Comparison of ENCODE assay signal across 12 cellular contexts in genomic region chr13:62643007-62643483, GRCh38.
DNase-seq lines count a peak whose midpoint lies in the region; ATAC-seq, FAIRE-seq and TF ChIP-seq lines count a peak whose summit lies in the region.
"Had no signal": no experiment of that assay in that cellular context is flagged by ENCODE, and none has a peak within 500 bp of the region (broad histone marks: within the 10 kb centered on the region; RNA-seq: fewer than 3 reads in every experiment).

No MANE protein-coding gene starts in this region.

- no peak overlapping the region for H3K9ac ChIP-seq in H9 (ENCODE audit: extremely low read depth, insufficient read length, low read length)
- H3K9ac ChIP-seq: KMS-11 had no signal

- no peak overlapping the region for H2BK15ac ChIP-seq in H9 (ENCODE audit: low read depth, low read length)

- no peaks in the 10 kb centered on the region for H3K27me3 Mint-ChIP-seq in H9 (ENCODE audit: low read depth)
- H3K27me3 Mint-ChIP-seq: T-helper 17 cell had no signal

- H2AK5ac ChIP-seq in H9 (ENCODE audit: insufficient read length, low read length), result no peak overlapping the region

- H3K23me2 ChIP-seq in H9 (ENCODE audit: insufficient read length, low read depth, low read length, poor library complexity, severe bottlenecking), result no peaks in the 10 kb centered on the region

- no peak for TF ChIP-seq CTCF in H9 (conservative IDR thresholded peaks at IDR 0.05)

- H3K23ac ChIP-seq in H9 (ENCODE audit: insufficient read length, low read depth, low read length), result no peak overlapping the region

- TF ChIP-seq POLR2A in GM12892 (IDR thresholded peaks at IDR 0.05; ENCODE audit: low read depth, low read length), result no peak

- no peak overlapping the region for H3K4ac ChIP-seq in H9 (ENCODE audit: low read depth, low read length)

- H3K18ac ChIP-seq in H9 (ENCODE audit: insufficient read length, low read depth, low read length), result no peak overlapping the region

- peaks cover 4 to 5% of the 10 kb centered on the region in 2 experiments for H3K9me3 Mint-ChIP-seq in H9

- no peaks in the 10 kb centered on the region for H3K4me1 ChIP-seq in H9 (ENCODE audit: insufficient read depth, low read length)

- no peak overlapping the region for H3T11ph ChIP-seq in H9 (ENCODE audit: low read length)

- H3K9me3 ChIP-seq in H9 (ENCODE audit: control insufficient read depth, low read depth, low read length), result no peaks in the 10 kb centered on the region

- no peak for DNase-seq in GM12892 (ENCODE audit: insufficient read length)
- DNase-seq in SW480 (ENCODE audit: low spot score), result peak; percentile 71
- DNase-seq in kidney tubule cell (ENCODE audit: low spot score), result peak; percentile 71
- DNase-seq in H9, result no peak
- no peak for DNase-seq in NCI-H82 treated with DMSO at 0.1 percent for 48 hours (lab: John Stamatoyannopoulos, UW; ENCODE audit: unreplicated experiment)
- no peak for DNase-seq in CD1c-positive myeloid dendritic cell (ENCODE audit: extremely low spot score)
- DNase-seq in superior temporal gyrus (ENCODE audit: extremely low spot score), result no peak
- DNase-seq: activated gamma-delta T cell treated with Interleukin-2 at 50 U/mL for 16 hours, NCI-H526, T-helper 17 cell had no signal

- FAIRE-seq in GM12892 (lab: Jason Lieb, UNC), result peak; percentile 9

- no peak overlapping the region for H4K8ac ChIP-seq in H9 (replicated peaks; ENCODE audit: insufficient read length, low read depth, low read length)

- H2BK5ac ChIP-seq in H9 (ENCODE audit: insufficient read length, low read length), result no peak overlapping the region

- 0 out of 7 replicates have a peak overlapping the region, but pooled peaks of 1 of the 3 experiments have one; percentile 1 for H3K27ac Mint-ChIP-seq in H9
- H3K27ac Mint-ChIP-seq: T-helper 17 cell had no signal

- no peak overlapping the region for H2BK120ac ChIP-seq in H9 (ENCODE audit: low read depth, low read length, poor library complexity, severe bottlenecking)

- no peaks in the 10 kb centered on the region for H3K27me3 ChIP-seq in H9 (ENCODE audit: insufficient read depth, low read length)

- H3K4me3 Mint-ChIP-seq in H9, result no peak overlapping the region
- H3K4me3 Mint-ChIP-seq: T-helper 17 cell had no signal

- no peak overlapping the region for H4K91ac ChIP-seq in H9 (ENCODE audit: insufficient read length, low read depth, low read length)

- H2AFZ ChIP-seq in H9 (ENCODE audit: low read length), result no peak overlapping the region

- no peak overlapping the region for H2BK20ac ChIP-seq in H9 (ENCODE audit: low read depth, low read length, poor library complexity, severe bottlenecking)

- H3K56ac ChIP-seq in H9 (ENCODE audit: insufficient read length, low read depth, low read length), result no peak overlapping the region

- H4K20me1 ChIP-seq in H9 (ENCODE audit: control insufficient read depth, insufficient read depth, insufficient read length), result no peaks in the 10 kb centered on the region

- peak; percentile 33 for ATAC-seq in HG02623 (IDR thresholded peaks at IDR 0.05; ENCODE audit: unreplicated experiment)
- ATAC-seq: T-helper 17 cell had no signal

- no peak overlapping the region for H2BK12ac ChIP-seq in H9 (ENCODE audit: insufficient read length, low read depth, low read length)

- H3K36me3 Mint-ChIP-seq in H9 (ENCODE audit: insufficient read depth in 1 of 3, low read depth in 3 of 3), result peaks cover 0 to 5% (median 5%) of the 10 kb centered on the region in 3 experiments; a peak in 3 of 7 replicates

- WGBS in H9 (ENCODE audit: extremely low coverage, insufficient read length, low lambda C conversion rate), result no CpG with 5 or more reads among the region's 4 CpGs

- H4K5ac ChIP-seq in H9 (ENCODE audit: insufficient read length, low read depth, low read length), result no peak overlapping the region

- no peaks in the 10 kb centered on the region for H3K79me1 ChIP-seq in H9 (ENCODE audit: insufficient read depth, low read depth, low read length, poor library complexity, severe bottlenecking)

- H3K79me2 ChIP-seq in H9 (ENCODE audit: insufficient read depth, low read length), result no peaks in the 10 kb centered on the region

- peaks cover 7 to 8% of the 10 kb centered on the region in 2 experiments for H3K4me1 Mint-ChIP-seq in H9
- H3K4me1 Mint-ChIP-seq: T-helper 17 cell had no signal

- H3K4me2 ChIP-seq in H9 (ENCODE audit: insufficient read depth, insufficient read length, low read length), result no peak overlapping the region
- H3K4me2 ChIP-seq: KMS-11 had no signal

- H3K14ac ChIP-seq in H9 (ENCODE audit: insufficient read depth, low read length), result no peak overlapping the region

- no peak overlapping the region for H3K27ac ChIP-seq in H9 (ENCODE audit: insufficient read length, low read depth, low read length)
- H3K27ac ChIP-seq: KMS-11 had no signal

Comparison
In these comparisons a context has a peak if more than half of its experiments do, and no peak if none do; other contexts are left out.
1. DNase-seq: peak in SW480 (single experiment) and kidney tubule cell (single experiment); none in GM12892 (single experiment), H9 (single experiment), NCI-H82 treated with DMSO at 0.1 percent for 48 hours (single experiment), CD1c-positive myeloid dendritic cell (single experiment) and superior temporal gyrus (single experiment).